Comparison of ENCODE assay signal across 7 cellular contexts in the genomic region with DNA sequence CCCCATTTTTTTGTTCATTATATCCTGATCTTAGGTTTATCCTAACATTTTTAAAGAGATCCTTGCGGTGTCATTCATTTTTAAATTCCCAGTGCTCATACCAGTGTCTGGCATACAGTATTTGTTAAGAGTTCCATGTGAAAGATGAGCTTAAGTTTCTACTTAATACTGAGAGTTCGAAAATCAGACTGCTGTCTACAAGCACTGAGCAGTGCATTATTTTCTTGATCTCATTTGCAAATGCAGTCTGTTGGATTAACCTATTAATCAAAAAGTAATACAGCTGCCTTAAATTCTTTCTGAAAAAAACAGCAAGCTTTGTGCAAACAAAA. TPM values are rescaled to one million over a fixed set of nuclear protein-coding genes. Genes with fewer than 3 reads are reported as not detected.
A peak's percentile ranks its signal among the peaks of the same experiment; 100 is the strongest.
DNase-seq lines count a peak whose midpoint lies in the region; ATAC-seq and TF ChIP-seq lines count a peak whose summit lies in the region.

No MANE protein-coding gene starts in this region.

- peaks cover 12% of the 10 kb centered on the region for H3K36me3 ChIP-seq in SK-N-MC (ENCODE audit: insufficient read depth, low read length)

- peak; percentile 31 for ATAC-seq in GM18907 (IDR thresholded peaks at IDR 0.05; ENCODE audit: unreplicated experiment)
- ATAC-seq in HG02763 (IDR thresholded peaks at IDR 0.05; ENCODE audit: unreplicated experiment), result peak; percentile 14
- peak; percentile 18 for ATAC-seq in foreskin keratinocyte

- H3K27ac ChIP-seq in SK-N-MC (peak overlapping the region; percentile 96; the same call in 1 of the 2 replicates), foreskin keratinocyte (no peak overlapping the region)

- no peaks in the 10 kb centered on the region for H3K27me3 ChIP-seq in foreskin keratinocyte

- no peaks in the 10 kb centered on the region for H3K9me3 ChIP-seq in SK-N-MC (ENCODE audit: low read depth, low read length)

- H3K4me3 ChIP-seq in SK-N-MC (peak overlapping the region; percentile 90), skeletal muscle cell (ENCODE audit: low read depth, low read length) (peak overlapping the region; percentile 77)

- TF ChIP-seq CTCF in foreskin keratinocyte (conservative IDR thresholded peaks at IDR 0.05), result no peak

- H3K4me1 ChIP-seq in foreskin keratinocyte, result peaks cover 6% of the 10 kb centered on the region

- peak; percentile 6 for DNase-seq in SK-N-MC (ENCODE audit: low read depth, low spot score)
- DNase-seq in foreskin keratinocyte, result no peak
- DNase-seq in skeletal muscle cell (ENCODE audit: low read depth), result no peak
- DNase-seq in LoVo (ENCODE audit: low spot score), result no peak
- DNase-seq in effector CD8-positive, alpha-beta T cell (lab: John Stamatoyannopoulos, UW), result no peak

- H3K9ac ChIP-seq in SK-N-MC (ENCODE audit: insufficient read length), result peak overlapping the region; percentile 90

RNA-seq across cellular contexts. Expression of a gene that starts 0.7 kb away (rescaled TPM):
- 16.6 and 17.7 TPM in 2 replicates for total RNA-seq in foreskin keratinocyte
- polyA plus RNA-seq in foreskin keratinocyte, result 20.1 and 25.0 TPM in 2 replicates

RNA-seq across cellular contexts. Expression of a gene that starts 31.8 kb away (rescaled TPM):
- total RNA-seq in foreskin keratinocyte, result 43.6 and 43.9 TPM in 2 replicates
- polyA plus RNA-seq in foreskin keratinocyte, result 18.7 and 19.6 TPM in 2 replicates

RNA-seq across cellular contexts. Expression of a gene that starts 43.9 kb away (rescaled TPM):
- 11.7 and 14.2 TPM in 2 replicates for total RNA-seq in foreskin keratinocyte
- 12.6 and 12.8 TPM in 2 replicates for polyA plus RNA-seq in foreskin keratinocyte
